19 cellular contexts compared by ENCODE assay signal in the genomic region with DNA sequence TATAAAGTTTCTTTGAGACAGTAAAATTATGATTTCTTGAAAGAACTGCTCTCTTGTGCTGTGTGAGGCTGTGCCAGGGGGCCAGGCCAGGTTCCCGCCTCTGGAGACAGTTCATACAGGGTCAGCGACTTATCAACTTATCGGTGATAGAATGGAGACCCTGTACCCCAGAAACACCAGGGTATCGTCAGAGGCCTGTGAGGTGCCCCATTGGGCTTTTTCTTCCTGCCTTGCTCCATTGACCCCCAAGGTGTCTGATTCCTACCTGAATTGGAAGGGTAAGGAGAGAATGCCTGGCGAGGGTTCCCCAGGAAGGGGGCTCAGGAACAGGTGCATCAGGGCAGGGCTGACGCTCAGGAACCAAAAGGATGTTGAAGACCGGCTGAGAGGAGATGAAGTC. TPM values are rescaled to one million over a fixed set of nuclear protein-coding genes. Genes with fewer than 3 reads are reported as not detected.
DNase-seq lines count a peak whose midpoint lies in the region; ATAC-seq, FAIRE-seq and TF ChIP-seq lines count a peak whose summit lies in the region.
"Had no signal": no experiment of that assay in that cellular context is flagged by ENCODE, and none has a peak within 500 bp of the region (broad histone marks: within the 10 kb centered on the region; RNA-seq: fewer than 3 reads in every experiment).

No MANE protein-coding gene starts in this region.

- no peak overlapping the region for H2AFZ ChIP-seq in osteoblast (ENCODE audit: low read length)

- H3K27me3 ChIP-seq in CD4-positive, alpha-beta T cell (ENCODE audit: control insufficient read depth, insufficient read depth, low read length): peaks cover 97% of the 10 kb centered on the region
- H3K27me3 ChIP-seq in osteoblast (ENCODE audit: insufficient read depth, low read length): peaks cover 53% of the 10 kb centered on the region

- H3K4me2 ChIP-seq in osteoblast (ENCODE audit: insufficient read depth, low read length): no peak overlapping the region

- no peak overlapping the region for H3K4me3 ChIP-seq in osteoblast (ENCODE audit: insufficient read depth, low read length)
- H3K4me3 ChIP-seq: Peyer's patch had no signal

- H3K4me3 Mint-ChIP-seq in activated T-cell treated with anti-CD3 and anti-CD28 coated beads, Interleukin-2, amount 50 U/mL, for 24 hours: no peak overlapping the region
- no peak overlapping the region for H3K4me3 Mint-ChIP-seq in CD4-positive, alpha-beta T cell
- H3K4me3 Mint-ChIP-seq in brain: peak overlapping the region in 3 of 5 experiments; percentile 67 to 91 (median 91)

- POLR2A ChIA-PET in CD4-positive, alpha-beta T cell (lab: Charles Lee): no interaction called here

- peaks cover 19% of the 10 kb centered on the region for H3K4me1 ChIP-seq in osteoblast (ENCODE audit: insufficient read depth, low read length)
- H3K4me1 ChIP-seq: BE2C had no signal

- TF ChIP-seq CTCF in CD4-positive, alpha-beta T cell (IDR thresholded peaks at IDR 0.05): no peak
- no peak for TF ChIP-seq CTCF in brain (conservative IDR thresholded peaks at IDR 0.05)
- no peak for TF ChIP-seq CTCF in osteoblast (IDR thresholded peaks at IDR 0.05; ENCODE audit: extremely low read depth, low read depth, low read length)

- H4K20me1 ChIP-seq in osteoblast (ENCODE audit: insufficient read depth, low read length): no peaks in the 10 kb centered on the region

- H3K36me3 ChIP-seq in osteoblast (ENCODE audit: insufficient read depth, low read length): peaks cover 3% of the 10 kb centered on the region
- H3K36me3 ChIP-seq: BE2C, Peyer's patch had no signal

- CTCF ChIA-PET in CD4-positive, alpha-beta T cell (lab: Charles Lee): no interaction called here

- ATAC-seq in CD4-positive, alpha-beta T cell (ENCODE audit: poor library complexity): no peak

- peaks cover 17% of the 10 kb centered on the region for H3K79me2 ChIP-seq in osteoblast (ENCODE audit: insufficient read depth, low read length)

- H3K27me3 Mint-ChIP-seq in activated T-cell treated with anti-CD3 and anti-CD28 coated beads, Interleukin-2, amount 50 U/mL, for 24 hours: peaks cover 98% of the 10 kb centered on the region
- peaks cover 97% of the 10 kb centered on the region for H3K27me3 Mint-ChIP-seq in CD4-positive, alpha-beta T cell
- peaks cover 75% of the 10 kb centered on the region for H3K27me3 Mint-ChIP-seq in brain

- intact Hi-C loops in CD4-positive, alpha-beta T cell (cut with DNase I, micrococcal nuclease): loop anchor here in 1 of 2 experiments (10.0 kb wide), 1 partner anchor 465 kb away; the partner anchor contains the start of gene PDK1

- no peak overlapping the region for H3K27ac ChIP-seq in CD4-positive, alpha-beta T cell (ENCODE audit: low read depth, low read length)
- H3K27ac ChIP-seq in osteoblast (ENCODE audit: low read depth, low read length): no peak overlapping the region
- H3K27ac ChIP-seq: Peyer's patch had no signal

- H3K36me3 Mint-ChIP-seq in activated T-cell treated with anti-CD3 and anti-CD28 coated beads, Interleukin-2, amount 50 U/mL, for 24 hours (ENCODE audit: low read depth): no peaks in the 10 kb centered on the region
- peaks cover 8% of the 10 kb centered on the region for H3K36me3 Mint-ChIP-seq in CD4-positive, alpha-beta T cell (ENCODE audit: low read depth)
- H3K36me3 Mint-ChIP-seq in brain: peaks cover 30% of the 10 kb centered on the region

- peak; percentile 37 for DNase-seq in activated T-cell treated with anti-CD3 and anti-CD28 coated beads, Interleukin-2, amount 50 U/mL, for 24 hours
- DNase-seq in activated T-cell treated with anti-CD3 and anti-CD28 coated beads for 4 hours: no peak
- DNase-seq in CD4-positive, alpha-beta T cell: no peak
- DNase-seq in osteoblast (ENCODE audit: insufficient read length, low spot score, missing footprints): peak; percentile 51
- DNase-seq in activated CD8-positive, alpha-beta memory T cell treated with anti-CD3 and anti-CD28 coated beads, Interleukin-2, amount 50 U/mL, for 4 hours: no peak
- DNase-seq in HTR-8/SVneo (ENCODE audit: insufficient read length, low spot score): no peak
- DNase-seq in iPS-NIHi11 (ENCODE audit: low spot score): no peak
- DNase-seq: ACHN; BE2C; CD8-positive, alpha-beta memory T cell; Kasumi-1; NCI-H1417; NCI-H1930; NCI-H2171; NCI-H446 treated with DMSO at 0.1 percent for 48 hours; SHP77 had no signal

- no peaks in the 10 kb centered on the region for H3K9me3 Mint-ChIP-seq in activated T-cell treated with anti-CD3 and anti-CD28 coated beads, Interleukin-2, amount 50 U/mL, for 24 hours
- no peaks in the 10 kb centered on the region for H3K9me3 Mint-ChIP-seq in CD4-positive, alpha-beta T cell
- peaks cover 0 to 9% (median 4%) of the 10 kb centered on the region in 5 experiments for H3K9me3 Mint-ChIP-seq in brain

- FAIRE-seq in HTR-8/SVneo (lab: Jason Lieb, UNC): no peak

- H3K4me1 Mint-ChIP-seq in activated T-cell treated with anti-CD3 and anti-CD28 coated beads, Interleukin-2, amount 50 U/mL, for 24 hours (ENCODE audit: low read depth): peaks cover 45% of the 10 kb centered on the region
- peaks cover 52% of the 10 kb centered on the region for H3K4me1 Mint-ChIP-seq in CD4-positive, alpha-beta T cell (ENCODE audit: low read depth)
- H3K4me1 Mint-ChIP-seq in brain: peaks cover 44% of the 10 kb centered on the region

- H3K27ac Mint-ChIP-seq in activated T-cell treated with anti-CD3 and anti-CD28 coated beads, Interleukin-2, amount 50 U/mL, for 24 hours: no peak overlapping the region
- H3K27ac Mint-ChIP-seq in CD4-positive, alpha-beta T cell: peak overlapping the region; percentile 49
- peak overlapping the region in 2 of 5 experiments; percentile 94 to 95 for H3K27ac Mint-ChIP-seq in brain
- H3K27ac Mint-ChIP-seq: H9 had no signal

- peaks cover 9% of the 10 kb centered on the region for H3K9me3 ChIP-seq in CD4-positive, alpha-beta T cell (ENCODE audit: control insufficient read depth, low read length)
- H3K9me3 ChIP-seq in osteoblast (ENCODE audit: low read depth, low read length): no peaks in the 10 kb centered on the region
- H3K9me3 ChIP-seq: BE2C had no signal

RNA-seq across cellular contexts. Expression of gene DLX1, which starts 4.3 kb away (rescaled TPM):
- total RNA-seq in CD4-positive, alpha-beta T cell: not detected
- 0.63 TPM for polyA plus RNA-seq in brain (ENCODE audit: insufficient read depth, low read depth, low replicate concordance)
- 1.8 and 2.4 TPM in 2 replicates for total RNA-seq in osteoblast
- total RNA-seq: CD8-positive, alpha-beta memory T cell; H9; Peyer's patch had no signal
- polyA plus RNA-seq: CD8-positive, alpha-beta memory T cell had no signal

RNA-seq across cellular contexts. Expression of gene DLX2, which starts 13.1 kb away (rescaled TPM):
- total RNA-seq in CD4-positive, alpha-beta T cell: not detected
- 0.17 TPM for polyA plus RNA-seq in brain (ENCODE audit: insufficient read depth, low read depth, low replicate concordance)
- 0.36 and 0.59 TPM in 2 replicates for total RNA-seq in osteoblast
- total RNA-seq: H9, Peyer's patch had no signal
- polyA plus RNA-seq: CD8-positive, alpha-beta memory T cell had no signal

Comparison
In these comparisons a context has a peak if more than half of its experiments do, and no peak if none do; other contexts are left out.
1. DNase-seq: peak in activated T-cell treated with anti-CD3 and anti-CD28 coated beads, Interleukin-2, amount 50 U/mL, for 24 hours (single experiment) and osteoblast (single experiment); none in activated T-cell treated with anti-CD3 and anti-CD28 coated beads for 4 hours (single experiment), CD4-positive, alpha-beta T cell (0 of 10), activated CD8-positive, alpha-beta memory T cell treated with anti-CD3 and anti-CD28 coated beads, Interleukin-2, amount 50 U/mL, for 4 hours (single experiment), HTR-8/SVneo (single experiment) and iPS-NIHi11 (single experiment).
2. H3K4me3 Mint-ChIP-seq: peak in brain (3 of 5); none in activated T-cell treated with anti-CD3 and anti-CD28 coated beads, Interleukin-2, amount 50 U/mL, for 24 hours (single experiment) and CD4-positive, alpha-beta T cell (single experiment).